ENCODE assay signal across 18 cellular contexts in genomic region chr12:50061172-50061571, GRCh38. TPM values are rescaled to one million over a fixed set of nuclear protein-coding genes. Genes with fewer than 3 reads are reported as not detected.
DNase-seq lines count a peak whose midpoint lies in the region; ATAC-seq, FAIRE-seq and TF ChIP-seq lines count a peak whose summit lies in the region.
"Had no signal": no experiment of that assay in that cellular context is flagged by ENCODE, and none has a peak within 500 bp of the region (broad histone marks: within the 10 kb centered on the region; RNA-seq: fewer than 3 reads in every experiment).

No MANE protein-coding gene starts in this region.

- H4K20me1 ChIP-seq in Loucy (ENCODE audit: insufficient read depth, low read length, poor library complexity, severe bottlenecking), result no peaks in the 10 kb centered on the region

- no peaks in the 10 kb centered on the region for H3K9me2 ChIP-seq in Loucy (replicated peaks; ENCODE audit: low read depth, low read length)

- H3K27me3 ChIP-seq in Loucy (ENCODE audit: insufficient read depth, low read length, poor library complexity, severe bottlenecking), result no peaks in the 10 kb centered on the region
- H3K27me3 ChIP-seq in bronchial epithelial cell (ENCODE audit: control insufficient read depth, insufficient read depth, low read length), result no peaks in the 10 kb centered on the region

- H3K4me2 ChIP-seq in Loucy (ENCODE audit: low read depth, low read length, poor library complexity, severe bottlenecking), result peak overlapping the region; percentile 87

- peaks cover 11% of the 10 kb centered on the region for H3K4me1 Mint-ChIP-seq in type B pancreatic cell (ENCODE audit: unreplicated experiment)

- FAIRE-seq in bronchial epithelial cell (lab: Jason Lieb, UNC), result peak; percentile 92

- H3K27ac Mint-ChIP-seq in type B pancreatic cell, result no peak overlapping the region
- H3K27ac Mint-ChIP-seq: HFFc6 had no signal

- H2AFZ ChIP-seq in Loucy (ENCODE audit: low read length), result no peak overlapping the region

- H3K9ac ChIP-seq in Loucy (ENCODE audit: low read depth, low read length, poor library complexity, severe bottlenecking), result peak overlapping the region; percentile 47
- H3K9ac ChIP-seq: BLaER1 had no signal

- H3K79me2 ChIP-seq in Loucy (ENCODE audit: insufficient read depth, low read length), result no peaks in the 10 kb centered on the region

- no peak overlapping the region for H3K4me3 ChIP-seq in Loucy (ENCODE audit: low read length, poor library complexity, severe bottlenecking)
- H3K4me3 ChIP-seq in bronchial epithelial cell (ENCODE audit: low read depth, low read length), result no peak overlapping the region
- H3K4me3 ChIP-seq: BLaER1 had no signal

- H3K27me3 Mint-ChIP-seq in type B pancreatic cell, result peaks cover 39% of the 10 kb centered on the region

- no peaks in the 10 kb centered on the region for H3F3A ChIP-seq in Loucy (ENCODE audit: low read depth)

- H3K4me1 ChIP-seq in Loucy (ENCODE audit: insufficient read depth, low read length, poor library complexity, severe bottlenecking), result peaks cover 75% of the 10 kb centered on the region

- peak overlapping the region; percentile 22 for H3K4me3 Mint-ChIP-seq in type B pancreatic cell
- H3K4me3 Mint-ChIP-seq: HFFc6 had no signal

- H3K9me3 Mint-ChIP-seq in type B pancreatic cell, result no peaks in the 10 kb centered on the region
- H3K9me3 Mint-ChIP-seq: HFFc6 had no signal

- TF ChIP-seq CTCF in Loucy (conservative IDR thresholded peaks at IDR 0.05; ENCODE audit: low read length) (no peak), bronchial epithelial cell (IDR thresholded peaks at IDR 0.05; ENCODE audit: insufficient read depth, low read length, severe bottlenecking) (no peak), type B pancreatic cell (conservative IDR thresholded peaks at IDR 0.05) (no peak)

- peaks cover 7% of the 10 kb centered on the region for H3K36me3 Mint-ChIP-seq in type B pancreatic cell

- H3K36me3 ChIP-seq in Loucy (ENCODE audit: insufficient read depth, low read length) (no peaks in the 10 kb centered on the region), bronchial epithelial cell (ENCODE audit: control insufficient read depth, insufficient read depth, low read length) (no peaks in the 10 kb centered on the region)

- ATAC-seq in GM18861 (IDR thresholded peaks at IDR 0.05; ENCODE audit: unreplicated experiment), result no peak
- ATAC-seq: Panc1, Right ventricle myocardium inferior had no signal

- no peaks in the 10 kb centered on the region for H3K9me3 ChIP-seq in Loucy (ENCODE audit: insufficient read depth, low read depth, low read length)
- H3K9me3 ChIP-seq: BLaER1 had no signal

- DNase-seq in bronchial epithelial cell (ENCODE audit: low read depth), result no peak
- DNase-seq in globus pallidus (ENCODE audit: low spot score), result peak; percentile 53
- DNase-seq in type B pancreatic cell (ENCODE audit: extremely low spot score, unreplicated experiment), result no peak
- no peak for DNase-seq in DMS79 treated with DMSO at 0.1 percent for 48 hours (lab: John Stamatoyannopoulos, UW)
- no peak for DNase-seq in iPS-NIHi11 (ENCODE audit: low spot score)
- DNase-seq: EL, HFFc6, KBM-7, MM.1S, NCI-H187 treated with DMSO at 0.1 percent for 48 hours, NCI-H446, NCI-H748 treated with DMSO at 0.1 percent for 48 hours had no signal

RNA-seq across cellular contexts. Expression of gene ASIC1, which starts 3.8 kb away (rescaled TPM):
- total RNA-seq in bronchial epithelial cell (1.3 and 1.4 TPM in 2 replicates), type B pancreatic cell (ENCODE audit: low replicate concordance) (5.5 and 18.1 TPM in 2 replicates)

RNA-seq across cellular contexts. Expression of gene SMARCD1, which starts 24.0 kb away (rescaled TPM):
- 24.2 and 27.9 TPM in 2 replicates for total RNA-seq in bronchial epithelial cell
- 55.0 and 100 TPM in 2 replicates for total RNA-seq in type B pancreatic cell (ENCODE audit: low replicate concordance)

RNA-seq across cellular contexts. Expression of gene RACGAP1, which starts 35.9 kb away (rescaled TPM):
- total RNA-seq in bronchial epithelial cell (9.6 and 11.3 TPM in 2 replicates), type B pancreatic cell (ENCODE audit: low replicate concordance) (32.4 and 70.6 TPM in 2 replicates)

RNA-seq across cellular contexts. Expression of gene GPD1, which starts 42.6 kb away (rescaled TPM):
- total RNA-seq in bronchial epithelial cell (0.26 and 0.53 TPM in 2 replicates), type B pancreatic cell (ENCODE audit: low replicate concordance) (9.0 and 12.5 TPM in 2 replicates)
- total RNA-seq: H4 had no signal

RNA-seq across cellular contexts. Expression of gene COX14, which starts 50.9 kb away (rescaled TPM):
- total RNA-seq in bronchial epithelial cell, result 47.9 and 52.1 TPM in 2 replicates
- total RNA-seq in type B pancreatic cell (ENCODE audit: low replicate concordance), result 42.6 and 55.2 TPM in 2 replicates
